8 cellular contexts compared by ENCODE assay signal in genomic region chr11:8268530-8269461, GRCh38. TPM values are rescaled to one million over a fixed set of nuclear protein-coding genes. Genes with fewer than 3 reads are reported as not detected.
A peak's percentile ranks its signal among the peaks of the same experiment; 100 is the strongest.
DNase-seq lines count a peak whose midpoint lies in the region; ATAC-seq and TF ChIP-seq lines count a peak whose summit lies in the region.

No MANE protein-coding gene starts in this region.

- DNase-seq in CD4-positive, CD25-positive, alpha-beta regulatory T cell = no peak
- DNase-seq in Jurkat, Clone E6-1 (ENCODE audit: low read depth, low spot score) = no peak
- DNase-seq in foreskin melanocyte = peak; percentile 35
- DNase-seq in omental fat pad (ENCODE audit: low spot score) = no peak
- DNase-seq in MV-4-11 (lab: John Stamatoyannopoulos, UW) = no peak
- no peak for DNase-seq in AML-193 (lab: John Stamatoyannopoulos, UW)

- H3K4me1 ChIP-seq in CD4-positive, CD25-positive, alpha-beta regulatory T cell (ENCODE audit: control insufficient read depth, insufficient read depth, low read length, poor library complexity, severe bottlenecking) = peaks cover 11% of the 10 kb centered on the region

- H3K4me3 ChIP-seq in CD4-positive, CD25-positive, alpha-beta regulatory T cell (ENCODE audit: low read depth, low read length) = no peak overlapping the region
- H3K4me3 ChIP-seq in Jurkat, Clone E6-1 (ENCODE audit: low read length) = peak overlapping the region; percentile 65

- H3K9me3 Mint-ChIP-seq in CD4-positive, CD25-positive, alpha-beta regulatory T cell = peaks cover 0 to 4% (median 0%) of the 10 kb centered on the region in 7 donors

- no peak overlapping the region for H3K27ac ChIP-seq in CD4-positive, CD25-positive, alpha-beta regulatory T cell (ENCODE audit: insufficient read depth, low read length, poor library complexity, severe bottlenecking)

- H3K27ac Mint-ChIP-seq in CD4-positive, CD25-positive, alpha-beta regulatory T cell = no peak overlapping the region

- peak overlapping the region in 3 of 4 donors; percentile 38 to 57 (median 48) for H3K4me3 Mint-ChIP-seq in CD4-positive, CD25-positive, alpha-beta regulatory T cell

- peaks cover 69% of the 10 kb centered on the region for H3K27me3 Mint-ChIP-seq in CD4-positive, CD25-positive, alpha-beta regulatory T cell

- H3K9me3 ChIP-seq in CD4-positive, CD25-positive, alpha-beta regulatory T cell (ENCODE audit: control insufficient read depth in 2 of 2, low read length in 2 of 2) = no peaks in the 10 kb centered on the region

- H3K36me3 Mint-ChIP-seq in CD4-positive, CD25-positive, alpha-beta regulatory T cell = no peaks in the 10 kb centered on the region

- no peak for ATAC-seq in CD4-positive, CD25-positive, alpha-beta regulatory T cell (ENCODE audit: low read depth in 2 of 2)
- ATAC-seq in omental fat pad (ENCODE audit: low FRiP score) (peak; percentile 49), HG02588 (IDR thresholded peaks at IDR 0.05; ENCODE audit: unreplicated experiment) (no peak), HG02642 (IDR thresholded peaks at IDR 0.05; ENCODE audit: poor library complexity, unreplicated experiment) (no peak)

- no peaks in the 10 kb centered on the region for H3K36me3 ChIP-seq in CD4-positive, CD25-positive, alpha-beta regulatory T cell (ENCODE audit: control insufficient read depth, insufficient read depth, low read length)

- peaks cover 0 to 16% (median 5%) of the 10 kb centered on the region in 4 donors for H3K4me1 Mint-ChIP-seq in CD4-positive, CD25-positive, alpha-beta regulatory T cell

- peaks cover 22% of the 10 kb centered on the region for H3K27me3 ChIP-seq in CD4-positive, CD25-positive, alpha-beta regulatory T cell (ENCODE audit: control insufficient read depth, insufficient read depth, low read length)

- TF ChIP-seq CTCF in omental fat pad (IDR thresholded peaks at IDR 0.05) = no peak

RNA-seq across cellular contexts. Expression of gene LMO1, which starts 5.1 kb away (rescaled TPM):
- total RNA-seq in CD4-positive, CD25-positive, alpha-beta regulatory T cell = not detected
- polyA plus RNA-seq in CD4-positive, CD25-positive, alpha-beta regulatory T cell = under 1 TPM in 1 of 4 donors, not detected in 3; 0.24 TPM
- 10.7 TPM for polyA plus RNA-seq in Jurkat, Clone E6-1 (2012; ENCODE audit: insufficient read depth, insufficient read length)
- total RNA-seq in omental fat pad = not detected
